ENCODE assay signal across 8 cellular contexts in the genomic region with DNA sequence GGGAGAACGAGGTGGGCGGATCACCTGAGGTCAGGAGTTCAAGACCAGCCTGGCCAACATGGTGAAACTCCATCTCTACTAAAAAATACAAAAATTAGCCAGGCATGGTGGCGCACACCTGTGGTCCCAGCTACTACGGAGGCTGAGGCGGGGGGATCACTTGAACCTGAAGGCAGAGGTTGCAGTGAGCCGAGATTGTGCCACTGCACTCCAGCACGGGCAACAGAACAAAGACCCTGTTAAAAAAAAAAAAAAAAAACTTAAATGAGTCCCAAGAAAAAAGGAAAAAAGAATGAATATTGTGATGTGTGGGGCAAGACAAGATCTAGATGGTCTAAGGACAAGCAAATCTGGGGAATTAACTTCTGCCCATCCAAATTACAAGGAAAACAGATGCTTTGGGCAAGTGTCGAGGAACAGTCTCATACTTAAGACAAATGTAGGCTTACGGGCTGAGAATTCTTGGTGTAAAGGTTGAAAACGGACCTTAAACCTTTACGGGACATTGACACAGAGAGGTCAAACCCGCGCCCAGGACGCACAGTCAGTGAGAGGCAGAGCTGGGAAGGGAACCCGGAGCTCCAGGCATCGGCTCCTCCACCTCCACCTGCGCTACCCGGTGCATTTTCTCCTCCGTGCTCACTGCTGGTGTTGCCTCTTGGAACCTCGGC. TPM values are rescaled to one million over a fixed set of nuclear protein-coding genes. Genes with fewer than 3 reads are reported as not detected.
DNase-seq lines count a peak whose midpoint lies in the region; ATAC-seq, FAIRE-seq and TF ChIP-seq lines count a peak whose summit lies in the region.

No MANE protein-coding gene starts in this region.

- TF ChIP-seq EP300 in GM12878 (IDR thresholded peaks at IDR 0.05; ENCODE audit: borderline replicate concordance in 1 of 2, control insufficient read depth in 1 of 2, low read depth in 2 of 2, low read length in 2 of 2): no peak

- H3K27me3 Mint-ChIP-seq in memory B cell: no peaks in the 10 kb centered on the region

- H4K20me1 ChIP-seq in GM12878 (ENCODE audit: control insufficient read depth, insufficient read depth): no peaks in the 10 kb centered on the region

- BruUV-seq in GM12878 (replicated peaks; lab: Mats Ljungman, UMichigan): no TSS peak

- H3K9me3 ChIP-seq in GM12878 (replicated peaks; ENCODE audit: control insufficient read depth, insufficient read depth, low read length): no peaks in the 10 kb centered on the region

- H3K27ac Mint-ChIP-seq in memory B cell: peak overlapping the region; percentile 67

- in situ Hi-C loops in GM12878 (cut with MboI): no loop called here

- ATAC-seq in GM19023 (IDR thresholded peaks at IDR 0.05; ENCODE audit: unreplicated experiment) (peak; percentile 22), HG03354 (IDR thresholded peaks at IDR 0.05; ENCODE audit: poor library complexity, severe bottlenecking, unreplicated experiment) (peak; percentile 10), GM12878 (peak; percentile 13), memory B cell (ENCODE audit: low read depth) (peak; percentile 3), HG03039 (IDR thresholded peaks at IDR 0.05; ENCODE audit: unreplicated experiment) (no peak)

- peak overlapping the region; percentile 85 for H3K4me3 Mint-ChIP-seq in memory B cell

- H3K4me1 ChIP-seq in GM12878 (ENCODE audit: control insufficient read depth, insufficient read depth, low read length): peaks cover 14% of the 10 kb centered on the region

- peaks cover 7% of the 10 kb centered on the region for H3K36me3 Mint-ChIP-seq in memory B cell

- H3K27me3 ChIP-seq in GM12878 (replicated peaks in 1 of 2; ENCODE audit: control insufficient read depth in 2 of 2, insufficient read depth in 2 of 2, low read length in 1 of 2): no peaks in the 10 kb centered on the region

- H3K79me2 ChIP-seq in GM12878 (ENCODE audit: control insufficient read depth, insufficient read depth, low read length): peaks cover 17% of the 10 kb centered on the region

- no peak overlapping the region for H3K27ac ChIP-seq in GM12878 (ENCODE audit: control insufficient read depth, insufficient read depth)

- no peak for DNase-seq in GM12878 (ENCODE audit: low read depth, low spot score)
- DNase-seq in memory B cell (ENCODE audit: low spot score in 2 of 2): no peak
- DNase-seq in NCI-H748 (lab: John Stamatoyannopoulos, UW; ENCODE audit: unreplicated experiment): no peak
- no peak for DNase-seq in lower leg skin (ENCODE audit: low spot score in 2 of 2)
- DNase-seq in activated CD8-positive, alpha-beta memory T cell treated with anti-CD3 and anti-CD28 coated beads, Interleukin-2, amount 50 U/mL, for 4 hours: no peak

- no peak overlapping the region; the same call in 1 of the 2 replicates for H3K9ac ChIP-seq in GM12878 (ENCODE audit: control insufficient read depth, insufficient read depth, low read length)

- no peak for FAIRE-seq in GM12878 (lab: Jason Lieb, UNC)

- TF ChIP-seq RAD21 in GM12878 (IDR thresholded peaks at IDR 0.05; ENCODE audit: insufficient read depth, low read depth, low read length): no peak

- H3K4me2 ChIP-seq in GM12878 (ENCODE audit: control insufficient read depth, insufficient read depth): peak overlapping the region; percentile 91

- TF ChIP-seq CTCF in GM12878 (IDR thresholded peaks at IDR 0.05 in 2 of 3, conservative IDR thresholded peaks at IDR 0.05 in 1 of 3; ENCODE audit: control insufficient read depth in 2 of 3, extremely low read depth in 1 of 3, insufficient read depth in 1 of 3, low read depth in 3 of 3, low read length in 3 of 3) (no peak), lower leg skin (IDR thresholded peaks at IDR 0.05) (no peak)

- H3K9me3 Mint-ChIP-seq in memory B cell: no peaks in the 10 kb centered on the region

- CTCF ChIA-PET in GM12878 (lab: Yijun Ruan, JAX): interaction anchor here (1.5 kb wide), 1 partner anchor 53 kb away, joined by 5 read pairs; the partner anchor contains the start of gene ZBTB45

- 34% methylated on average over 20 of the region's 20 CpGs for WGBS in GM12878 (ENCODE audit: insufficient coverage, insufficient replicate concordance, low lambda C conversion rate, missing lambda C conversion rate)
- WGBS in lower leg skin, 2 donors: 36 to 39% methylated on average over 19 to 20 of the region's 20 CpGs

- RAD21 ChIA-PET in GM12878 (lab: Charles Lee; ENCODE audit: unreplicated experiment): interaction anchor here (1.3 kb wide), 1 partner anchor 58 kb away, joined by 5 read pairs; the partner anchor contains the start of gene ZNF584

- peaks cover 13% of the 10 kb centered on the region for H3K4me1 Mint-ChIP-seq in memory B cell

- intact Hi-C loops in GM12878 (cut with micrococcal nuclease; ENCODE audit: unreplicated experiment) (loop anchor here (5.0 kb wide), 2 partner anchors 59 to 139 kb away; partner anchors contain the start of genes ZNF584 and ZSCAN22), lower leg skin (cut with DNase I; ENCODE audit: low total_unique reads) (no loop called here)

- H2AFZ ChIP-seq in GM12878 (ENCODE audit: control insufficient read depth, low read depth, low read length): peak overlapping the region; percentile 97

- peaks cover 0 to 2% of the 10 kb centered on the region in 2 experiments; a peak in 2 of 4 replicates for H3K36me3 ChIP-seq in GM12878 (ENCODE audit: control insufficient read depth in 2 of 2, insufficient read depth in 2 of 2, low read length in 1 of 2)

- SMC1A ChIA-PET in GM12878 (lab: Charles Lee; ENCODE audit: uncharacterized antibody, unreplicated experiment): interaction anchor here (1.0 to 1.5 kb wide), 3 partner anchors 10 to 58 kb away, joined by 3 to 4 read pairs (median 4); partner anchors contain the start of genes ZBTB45, ZNF446 and ZNF584

- TF ChIP-seq POLR2A in GM12878 (IDR thresholded peaks at IDR 0.05; ENCODE audit: low read depth, low read length) (no peak), lower leg skin (IDR thresholded peaks at IDR 0.05) (no peak)

- peak overlapping the region; percentile 81 for H3K4me3 ChIP-seq in GM12878
- no peak overlapping the region for H3K4me3 ChIP-seq in lower leg skin (ENCODE audit: low read depth, poor library complexity, severe bottlenecking)

- POLR2A ChIA-PET in GM12878 (lab: Charles Lee): interaction anchor here (1.6 to 2.4 kb wide), 3 partner anchors 15 to 57 kb away, joined by 5 to 6 read pairs (median 6); partner anchors contain the start of genes ZNF324B and ZNF584

RNA-seq across cellular contexts. Expression of gene ZNF324, which starts 0.7 kb away (rescaled TPM):
- total RNA-seq in GM12878 (2013; cell fraction: nucleolus; rRNA removed): 35.9 and 44.8 TPM in 2 replicates
- total RNA-seq in GM12878 (2014; rRNA removed) (10.6 and 13.9 TPM in 2 replicates), GM12878 (2014; rRNA removed; fragmentation: Illumina TruSeq; extraction: Trizol) (5.0 and 5.9 TPM in 2 replicates), GM12878 (2021) (12.1 and 12.9 TPM in 2 replicates), lower leg skin (10 to 100 TPM; 23.3 to 32.0 (median 29.4) TPM)
- 3.3 TPM for polyA plus RNA-seq in GM12878 (2011; ENCODE audit: low read depth)
- polyA plus RNA-seq in GM12878 (2011; rRNA removed) (2.8 and 5.7 TPM in 2 replicates), GM12878 (2014; fragmentation: Illumina TruSeq; extraction: Trizol) (3.1 and 3.5 TPM in 2 replicates), GM12878 (2014; fragmentation: Nextera tagmentation; extraction: Ambion mirVana) (1 to 10 TPM in 1 of 2 experiments, under 1 TPM in 1; 0.71 to 2.1 TPM), GM12878 (2014; rRNA removed) (8.1 and 9.5 TPM in 2 replicates), GM12878 (2016; fragmentation: Nextera tagmentation; extraction: Ambion mirVana) (1 to 10 TPM; 8.5 to 9.0 TPM)
- polyA plus RNA-seq in GM12878 (2011; cell fraction: cytosol; rRNA removed): 6.7 and 10.0 TPM in 2 replicates
- polyA plus RNA-seq in GM12878 (2011; cell fraction: nucleus; rRNA removed): 11.2 and 13.9 TPM in 2 replicates
- 7.0 and 7.3 TPM in 2 replicates for polyA plus RNA-seq in GM12878 (2012)
- 9.7 and 19.5 TPM in 2 replicates for polyA minus RNA-seq in GM12878 (2011; rRNA and poly(A)+ RNA removed)
- polyA minus RNA-seq in GM12878 (2011; cell fraction: cytosol; rRNA and poly(A)+ RNA removed): 4.1 and 5.9 TPM in 2 replicates
- polyA minus RNA-seq in GM12878 (2011; cell fraction: nucleus; rRNA and poly(A)+ RNA removed): 19.2 and 29.2 TPM in 2 replicates

RNA-seq across cellular contexts. Expression of gene ZNF446, which starts 9.9 kb away (rescaled TPM):
- total RNA-seq in GM12878 (2013; cell fraction: nucleolus; rRNA removed): 13.0 and 16.4 TPM in 2 replicates
- 6.5 and 6.9 TPM in 2 replicates for total RNA-seq in GM12878 (2014; rRNA removed)
- 2.3 and 2.5 TPM in 2 replicates for total RNA-seq in GM12878 (2014; rRNA removed; fragmentation: Illumina TruSeq; extraction: Trizol)
- 5.6 and 6.0 TPM in 2 replicates for total RNA-seq in GM12878 (2021)
- 2.3 TPM for polyA plus RNA-seq in GM12878 (2011; ENCODE audit: low read depth)
- 1.1 and 3.5 TPM in 2 replicates for polyA plus RNA-seq in GM12878 (2011; rRNA removed)
- 4.5 and 7.9 TPM in 2 replicates for polyA plus RNA-seq in GM12878 (2011; cell fraction: cytosol; rRNA removed)
- polyA plus RNA-seq in GM12878 (2011; cell fraction: nucleus; rRNA removed): 15.2 and 15.6 TPM in 2 replicates
- 7.6 and 8.0 TPM in 2 replicates for polyA plus RNA-seq in GM12878 (2012)
- polyA plus RNA-seq in GM12878 (2014; fragmentation: Illumina TruSeq; extraction: Trizol): 0.63 and 1.6 TPM in 2 replicates
- under 1 TPM; 0.14 to 0.49 TPM for polyA plus RNA-seq in GM12878 (2014; fragmentation: Nextera tagmentation; extraction: Ambion mirVana)
- polyA plus RNA-seq in GM12878 (2014; rRNA removed): 5.3 and 5.8 TPM in 2 replicates
- 1 to 10 TPM; 4.7 to 5.7 TPM for polyA plus RNA-seq in GM12878 (2016; fragmentation: Nextera tagmentation; extraction: Ambion mirVana)
- 3.6 and 6.9 TPM in 2 replicates for polyA minus RNA-seq in GM12878 (2011; rRNA and poly(A)+ RNA removed)
- polyA minus RNA-seq in GM12878 (2011; cell fraction: cytosol; rRNA and poly(A)+ RNA removed): 3.8 and 4.0 TPM in 2 replicates
- polyA minus RNA-seq in GM12878 (2011; cell fraction: nucleus; rRNA and poly(A)+ RNA removed): 7.7 and 11.0 TPM in 2 replicates
- total RNA-seq in lower leg skin: 10 to 100 TPM; 14.7 to 29.8 (median 22.8) TPM

RNA-seq across cellular contexts. Expression of gene ZNF324B, which starts 14.8 kb away (rescaled TPM):
- 23.8 and 27.7 TPM in 2 replicates for total RNA-seq in GM12878 (2013; cell fraction: nucleolus; rRNA removed)
- total RNA-seq in GM12878 (2014; rRNA removed) (7.9 and 8.8 TPM in 2 replicates), GM12878 (2014; rRNA removed; fragmentation: Illumina TruSeq; extraction: Trizol) (5.3 and 5.9 TPM in 2 replicates), GM12878 (2021) (9.3 and 12.8 TPM in 2 replicates), lower leg skin (10 to 100 TPM; 15.4 to 21.2 (median 16.6) TPM)
- 1.4 TPM for polyA plus RNA-seq in GM12878 (2011; ENCODE audit: low read depth)
- polyA plus RNA-seq in GM12878 (2011; rRNA removed) (1.9 and 3.3 TPM in 2 replicates), GM12878 (2014; fragmentation: Illumina TruSeq; extraction: Trizol) (3.0 and 4.2 TPM in 2 replicates), GM12878 (2014; fragmentation: Nextera tagmentation; extraction: Ambion mirVana) (under 1 TPM; 0.11 to 0.29 TPM), GM12878 (2014; rRNA removed) (7.6 and 8.4 TPM in 2 replicates), GM12878 (2016; fragmentation: Nextera tagmentation; extraction: Ambion mirVana) (1 to 10 TPM; 3.5 to 4.4 TPM)
- polyA plus RNA-seq in GM12878 (2011; cell fraction: cytosol; rRNA removed): 3.7 and 5.2 TPM in 2 replicates
- 5.2 and 7.0 TPM in 2 replicates for polyA plus RNA-seq in GM12878 (2011; cell fraction: nucleus; rRNA removed)
- polyA plus RNA-seq in GM12878 (2012): 3.4 and 4.2 TPM in 2 replicates
- polyA minus RNA-seq in GM12878 (2011; rRNA and poly(A)+ RNA removed): 4.8 and 13.2 TPM in 2 replicates
- 4.1 and 4.4 TPM in 2 replicates for polyA minus RNA-seq in GM12878 (2011; cell fraction: cytosol; rRNA and poly(A)+ RNA removed)
- polyA minus RNA-seq in GM12878 (2011; cell fraction: nucleus; rRNA and poly(A)+ RNA removed): 4.1 and 9.5 TPM in 2 replicates

RNA-seq across cellular contexts. Expression of gene ZNF132, which starts 26.3 kb away (rescaled TPM):
- total RNA-seq in GM12878 (2013; cell fraction: nucleolus; rRNA removed): 8.4 and 8.7 TPM in 2 replicates
- total RNA-seq in GM12878 (2014; rRNA removed): 3.5 and 4.0 TPM in 2 replicates
- total RNA-seq in GM12878 (2014; rRNA removed; fragmentation: Illumina TruSeq; extraction: Trizol): 3.3 and 3.5 TPM in 2 replicates
- total RNA-seq in GM12878 (2021): 2.7 and 3.4 TPM in 2 replicates
- 1.3 TPM for polyA plus RNA-seq in GM12878 (2011; ENCODE audit: low read depth)
- 0.68 and 0.81 TPM in 2 replicates for polyA plus RNA-seq in GM12878 (2011; rRNA removed)
- polyA plus RNA-seq in GM12878 (2011; cell fraction: cytosol; rRNA removed): 0.40 and 0.42 TPM in 2 replicates
- polyA plus RNA-seq in GM12878 (2011; cell fraction: nucleus; rRNA removed): 1.2 and 1.8 TPM in 2 replicates
- polyA plus RNA-seq in GM12878 (2012): 0.69 and 2.1 TPM in 2 replicates
- 2.0 and 2.2 TPM in 2 replicates for polyA plus RNA-seq in GM12878 (2014; fragmentation: Illumina TruSeq; extraction: Trizol)
- under 1 TPM; 0.56 to 0.73 TPM for polyA plus RNA-seq in GM12878 (2014; fragmentation: Nextera tagmentation; extraction: Ambion mirVana)
- 1.4 and 1.9 TPM in 2 replicates for polyA plus RNA-seq in GM12878 (2014; rRNA removed)
- polyA plus RNA-seq in GM12878 (2016; fragmentation: Nextera tagmentation; extraction: Ambion mirVana): 1 to 10 TPM; 2.4 to 3.0 TPM
- polyA minus RNA-seq in GM12878 (2011; rRNA and poly(A)+ RNA removed): 3.7 and 4.0 TPM in 2 replicates
- polyA minus RNA-seq in GM12878 (2011; cell fraction: cytosol; rRNA and poly(A)+ RNA removed): 0.62 TPM in 1 of 2 replicates, not detected in the other
- 3.5 TPM in 2 replicates for polyA minus RNA-seq in GM12878 (2011; cell fraction: nucleus; rRNA and poly(A)+ RNA removed)
- 1 to 10 TPM; 2.2 to 4.5 (median 2.8) TPM for total RNA-seq in lower leg skin

RNA-seq across cellular contexts. Expression of gene SLC27A5, which starts 45.6 kb away (rescaled TPM):
- total RNA-seq in GM12878 (2013; cell fraction: nucleolus; rRNA removed): 20.5 and 26.7 TPM in 2 replicates
- 48.4 and 57.2 TPM in 2 replicates for total RNA-seq in GM12878 (2014; rRNA removed)
- total RNA-seq in GM12878 (2014; rRNA removed; fragmentation: Illumina TruSeq; extraction: Trizol): 25.7 and 26.8 TPM in 2 replicates
- total RNA-seq in GM12878 (2021): 31.2 and 31.5 TPM in 2 replicates
- 28.8 TPM for polyA plus RNA-seq in GM12878 (2011; ENCODE audit: low read depth)
- polyA plus RNA-seq in GM12878 (2011; rRNA removed): 13.7 and 32.0 TPM in 2 replicates
- polyA plus RNA-seq in GM12878 (2011; cell fraction: cytosol; rRNA removed): 64.9 and 72.7 TPM in 2 replicates
- polyA plus RNA-seq in GM12878 (2011; cell fraction: nucleus; rRNA removed): 30.2 and 38.4 TPM in 2 replicates
- 36.9 and 38.7 TPM in 2 replicates for polyA plus RNA-seq in GM12878 (2012)
- polyA plus RNA-seq in GM12878 (2014; fragmentation: Illumina TruSeq; extraction: Trizol): 5.7 and 21.2 TPM in 2 replicates
- 100 to 1,000 TPM; 113 to 127 TPM for polyA plus RNA-seq in GM12878 (2014; fragmentation: Nextera tagmentation; extraction: Ambion mirVana)
- 55.7 and 62.9 TPM in 2 replicates for polyA plus RNA-seq in GM12878 (2014; rRNA removed)
- 10 to 100 TPM; 25.8 to 28.6 TPM for polyA plus RNA-seq in GM12878 (2016; fragmentation: Nextera tagmentation; extraction: Ambion mirVana)
- polyA minus RNA-seq in GM12878 (2011; rRNA and poly(A)+ RNA removed): 26.4 and 33.4 TPM in 2 replicates
- polyA minus RNA-seq in GM12878 (2011; cell fraction: cytosol; rRNA and poly(A)+ RNA removed): 7.6 and 12.6 TPM in 2 replicates
- polyA minus RNA-seq in GM12878 (2011; cell fraction: nucleus; rRNA and poly(A)+ RNA removed): 13.8 and 24.1 TPM in 2 replicates
- total RNA-seq in lower leg skin: 10 to 100 TPM in 1 of 4 donors, 1 to 10 TPM in 3; 4.8 to 11.7 (median 8.1) TPM
